In genomic region chr12:43884683-43885410, GRCh38 we compare ENCODE assay signal across 16 cellular contexts. TPM values are rescaled to one million over a fixed set of nuclear protein-coding genes. Genes with fewer than 3 reads are reported as not detected.
DNase-seq lines count a peak whose midpoint lies in the region; ATAC-seq, FAIRE-seq and TF ChIP-seq lines count a peak whose summit lies in the region.
"Had no signal": no experiment of that assay in that cellular context is flagged by ENCODE, and none has a peak within 500 bp of the region (broad histone marks: within the 10 kb centered on the region; RNA-seq: fewer than 3 reads in every experiment).

No MANE protein-coding gene starts in this region.

- no peak overlapping the region for H3K18ac ChIP-seq in H1 (ENCODE audit: extremely low read depth, low read length)

- no peak overlapping the region for H2BK15ac ChIP-seq in H1 (ENCODE audit: low read length)

- H2BK20ac ChIP-seq in H1 (ENCODE audit: low read length), result no peak overlapping the region; the same call in 1 of the 2 replicates

- H3K4me3 ChIP-seq in H1 (ENCODE audit: extremely low read depth in 1 of 4, insufficient read depth in 2 of 4, low read depth in 3 of 4, low read length in 4 of 4), result no peak overlapping the region
- H3K4me3 ChIP-seq in esophagus muscularis mucosa, result no peak overlapping the region
- H3K4me3 ChIP-seq: colonic mucosa, SJSA1, transverse colon had no signal

- no peak for TF ChIP-seq POLR2A in H1 (IDR thresholded peaks at IDR 0.05; ENCODE audit: control extremely low read depth in 1 of 2, low read depth in 2 of 2, low read length in 2 of 2)
- no peak for TF ChIP-seq POLR2A in esophagus muscularis mucosa (IDR thresholded peaks at IDR 0.05; ENCODE audit: low read depth)

- no peak overlapping the region for H3K23ac ChIP-seq in H1 (ENCODE audit: insufficient read length)

- no peak for TF ChIP-seq CTCF in H1 (IDR thresholded peaks at IDR 0.05; ENCODE audit: control extremely low read depth in 1 of 3, insufficient read depth in 1 of 3, low read depth in 1 of 3, low read length in 3 of 3)
- no peak for TF ChIP-seq CTCF in esophagus muscularis mucosa (IDR thresholded peaks at IDR 0.05)

- H3K79me2 ChIP-seq in H1 (ENCODE audit: control insufficient read depth in 1 of 2, insufficient read depth in 2 of 2, low read length in 2 of 2), result no peaks in the 10 kb centered on the region

- no peaks in the 10 kb centered on the region for H3K4me1 Mint-ChIP-seq in stimulated activated memory B cell treated with anti-CD40 and anti-IgM and Interleukin-4, amounts not matched to agents 10 μg/mL and 1 μg/mL and 100 μg/mL, for 72 hours
- no peaks in the 10 kb centered on the region for H3K4me1 Mint-ChIP-seq in naive thymus-derived CD8-positive, alpha-beta T cell

- H2BK5ac ChIP-seq in H1 (ENCODE audit: low read depth, low read length), result no peak overlapping the region

- H3K9me3 Mint-ChIP-seq in stimulated activated memory B cell treated with anti-CD40 and anti-IgM and Interleukin-4, amounts not matched to agents 10 μg/mL and 1 μg/mL and 100 μg/mL, for 72 hours, result no peaks in the 10 kb centered on the region
- H3K9me3 Mint-ChIP-seq in naive thymus-derived CD8-positive, alpha-beta T cell, result no peaks in the 10 kb centered on the region

- no peak overlapping the region for H3K56ac ChIP-seq in H1 (replicated peaks; ENCODE audit: insufficient read length, low read depth, low read length)

- H3K4me1 ChIP-seq in H1 (replicated peaks in 1 of 4; ENCODE audit: control insufficient read depth in 3 of 4, insufficient read depth in 4 of 4, low read length in 3 of 4), result no peaks in the 10 kb centered on the region
- no peaks in the 10 kb centered on the region for H3K4me1 ChIP-seq in esophagus muscularis mucosa
- H3K4me1 ChIP-seq: colonic mucosa, SJSA1, transverse colon had no signal

- no peak overlapping the region for H3K4me2 ChIP-seq in H1 (ENCODE audit: insufficient read depth in 1 of 2, low read depth in 2 of 2, low read length in 2 of 2)

- TF ChIP-seq EP300 in H1 (IDR thresholded peaks at IDR 0.05; ENCODE audit: borderline replicate concordance in 1 of 2, low read depth in 2 of 2, low read length in 2 of 2), result no peak
- TF ChIP-seq EP300 in esophagus muscularis mucosa (IDR thresholded peaks at IDR 0.05), result no peak

- no peaks in the 10 kb centered on the region for H3K36me3 ChIP-seq in H1 (ENCODE audit: control insufficient read depth in 2 of 4, insufficient read depth in 4 of 4, low read length in 3 of 4)
- H3K36me3 ChIP-seq in esophagus muscularis mucosa, result no peaks in the 10 kb centered on the region
- H3K36me3 ChIP-seq: colonic mucosa, SJSA1, transverse colon had no signal

- POLR2A ChIA-PET in H1 (lab: Charles Lee; ENCODE audit: partially characterized antibody), result no interaction called here
- POLR2A ChIA-PET in naive thymus-derived CD8-positive, alpha-beta T cell (lab: Charles Lee), result no interaction called here

- H3K27ac Mint-ChIP-seq in stimulated activated memory B cell treated with anti-CD40 and anti-IgM and Interleukin-4, amounts not matched to agents 10 μg/mL and 1 μg/mL and 100 μg/mL, for 72 hours, result no peak overlapping the region
- no peak overlapping the region for H3K27ac Mint-ChIP-seq in naive thymus-derived CD8-positive, alpha-beta T cell

- H4K5ac ChIP-seq in H1 (ENCODE audit: insufficient read length, low read depth, low read length), result no peak overlapping the region

- H3K27me3 ChIP-seq in H1 (replicated peaks in 1 of 4; ENCODE audit: control insufficient read depth in 3 of 4, extremely low read depth in 1 of 4, insufficient read depth in 3 of 4, low read length in 3 of 4), result no peaks in the 10 kb centered on the region
- H3K27me3 ChIP-seq in esophagus muscularis mucosa, result no peaks in the 10 kb centered on the region
- H3K27me3 ChIP-seq: colonic mucosa, SJSA1, transverse colon had no signal

- intact Hi-C loops in esophagus muscularis mucosa (cut with DNase I), result loop anchor here (10.0 kb wide), 1 partner anchor 80 kb away; the partner anchor contains the start of gene TWF1

- DNase-seq in NCI-H2029 treated with DMSO at 0.1 percent for 48 hours (lab: John Stamatoyannopoulos, UW) (peak; percentile 8), H1 (ENCODE audit: low read depth in 1 of 2, low spot score in 2 of 2) (no peak), hypothalamus (lab: John Stamatoyannopoulos, UW) (peak in 29 of 51 donors; percentile 1 to 67 (median 21)), esophagus muscularis mucosa (ENCODE audit: extremely low spot score) (no peak), DMS79 treated with DMSO at 0.1 percent for 48 hours (lab: John Stamatoyannopoulos, UW) (no peak)
- no peak for DNase-seq in naive thymus-derived CD8-positive, alpha-beta T cell
- DNase-seq: activated CD4-positive, alpha-beta T cell treated with anti-CD3 and anti-CD28 coated beads, Interleukin-2, amount 50 U/mL, for 4 hours; colonic mucosa; NCI-H1930; transverse colon had no signal

- CTCF ChIA-PET in H1 (lab: Charles Lee; ENCODE audit: partially characterized antibody), result interaction anchor here (0.6 to 9.2 kb wide), 2 partner anchors 107 to 384 kb away, joined by 3 to 113 read pairs; no protein-coding TSS in a partner anchor

- no peaks in the 10 kb centered on the region for H3K36me3 Mint-ChIP-seq in stimulated activated memory B cell treated with anti-CD40 and anti-IgM and Interleukin-4, amounts not matched to agents 10 μg/mL and 1 μg/mL and 100 μg/mL, for 72 hours
- H3K36me3 Mint-ChIP-seq in naive thymus-derived CD8-positive, alpha-beta T cell, result no peaks in the 10 kb centered on the region

- H3K9me3 ChIP-seq in H1 (ENCODE audit: insufficient read depth in 2 of 2, low read depth in 1 of 2, low read length in 1 of 2) (no peaks in the 10 kb centered on the region), esophagus muscularis mucosa (no peaks in the 10 kb centered on the region)
- H3K9me3 ChIP-seq: colonic mucosa, SJSA1, transverse colon had no signal

- H3K27me3 Mint-ChIP-seq in stimulated activated memory B cell treated with anti-CD40 and anti-IgM and Interleukin-4, amounts not matched to agents 10 μg/mL and 1 μg/mL and 100 μg/mL, for 72 hours, result no peaks in the 10 kb centered on the region
- H3K27me3 Mint-ChIP-seq in naive thymus-derived CD8-positive, alpha-beta T cell, result no peaks in the 10 kb centered on the region

- H3K4me3 Mint-ChIP-seq in stimulated activated memory B cell treated with anti-CD40 and anti-IgM and Interleukin-4, amounts not matched to agents 10 μg/mL and 1 μg/mL and 100 μg/mL, for 72 hours, result no peak overlapping the region
- no peak overlapping the region for H3K4me3 Mint-ChIP-seq in naive thymus-derived CD8-positive, alpha-beta T cell

- H4K20me1 ChIP-seq in H1 (replicated peaks in 1 of 2; ENCODE audit: control insufficient read depth in 1 of 2, insufficient read depth in 2 of 2, low read length in 2 of 2), result no peaks in the 10 kb centered on the region

- TF ChIP-seq RAD21 in H1 (IDR thresholded peaks at IDR 0.05 in 1 of 2, conservative IDR thresholded peaks at IDR 0.05 in 1 of 2; ENCODE audit: low read depth in 2 of 2, low read length in 2 of 2), result no peak

- no peak overlapping the region for H3K27ac ChIP-seq in H1 (ENCODE audit: low read depth, low read length)
- no peak overlapping the region for H3K27ac ChIP-seq in esophagus muscularis mucosa (replicated peaks in 1 of 4)
- H3K27ac ChIP-seq: C4-2B, colonic mucosa, SJSA1 had no signal

- H2AK5ac ChIP-seq in H1 (ENCODE audit: low read depth, low read length), result no peak overlapping the region

- peak; percentile 45 for ATAC-seq in stimulated activated memory B cell treated with anti-CD40 and anti-IgM and Interleukin-4, amounts not matched to agents 10 μg/mL and 1 μg/mL and 100 μg/mL, for 72 hours
- ATAC-seq in SK-N-SH treated with all-trans-retinoic acid at 6 μM for 48 hours, result no peak
- no peak for ATAC-seq in naive thymus-derived CD8-positive, alpha-beta T cell

- no peak overlapping the region for H2BK120ac ChIP-seq in H1 (replicated peaks; ENCODE audit: low read depth, low read length)

- 83% methylated on average over 8 of the region's 8 CpGs; no CpG with 5 or more reads in 1 of the 2 experiments for WGBS in H1 (ENCODE audit: extremely low coverage in 1 of 2, insufficient coverage in 1 of 2, insufficient read length in 1 of 2, insufficient replicate concordance in 2 of 2, low coverage in 1 of 2, low lambda C conversion rate in 2 of 2, missing lambda C conversion rate in 1 of 2), 2 experiments
- 76% methylated on average over 8 of the region's 8 CpGs for WGBS in esophagus muscularis mucosa

- peak overlapping the region in 1 of 4 experiments; percentile 36; a peak in 1 of 7 replicates for H3K9ac ChIP-seq in H1 (replicated peaks in 1 of 4; ENCODE audit: extremely low read depth in 1 of 4, low read depth in 3 of 4, low read length in 3 of 4)

- H2BK12ac ChIP-seq in H1 (ENCODE audit: low read depth, low read length), result no peak overlapping the region

- no peak overlapping the region for H4K91ac ChIP-seq in H1 (replicated peaks; ENCODE audit: insufficient read length, low read length)

- no peak for FAIRE-seq in H1 (lab: Jason Lieb, UNC)
- FAIRE-seq: GM12892, TTC549 had no signal

- no peaks in the 10 kb centered on the region for H3K23me2 ChIP-seq in H1 (ENCODE audit: low read depth, low read length)

- peak overlapping the region; percentile 28 for H3K14ac ChIP-seq in H1 (ENCODE audit: insufficient read length)

- H3K4ac ChIP-seq in H1 (replicated peaks; ENCODE audit: insufficient read length, low read depth, low read length), result no peak overlapping the region

- H2AFZ ChIP-seq in H1 (ENCODE audit: low read length), result peak overlapping the region; percentile 89; the same call in 1 of the 2 replicates

- no peak overlapping the region for H4K8ac ChIP-seq in H1 (ENCODE audit: extremely low read depth, insufficient read depth, low read length)

- no peaks in the 10 kb centered on the region for H3K79me1 ChIP-seq in H1 (ENCODE audit: low read depth, low read length)

TF ChIP-seq in H1, 55 proteins besides CTCF, POLR2A, EP300 and RAD21 (continues in another document):
- TF ChIP-seq NANOG (IDR thresholded peaks at IDR 0.05; ENCODE audit: insufficient read depth, low read depth, low read length, poor library complexity, severe bottlenecking) (no peak), SIX5 (IDR thresholded peaks at IDR 0.05; ENCODE audit: low read depth, low read length) (no peak)

TF ChIP-seq in SK-N-SH treated with all-trans-retinoic acid at 6 μM for 48 hours, 23 proteins besides CTCF, POLR2A, EP300 and RAD21 (continues in another document):
- TF ChIP-seq OSR1 (CRISPR knock-in tag; IDR thresholded peaks at IDR 0.05) (no peak), ZNF70 (CRISPR knock-in tag; IDR thresholded peaks at IDR 0.05) (no peak)

RNA-seq across cellular contexts. Expression of gene TMEM117, which starts 49.0 kb away (rescaled TPM):
- total RNA-seq in H1 (2021; fragmentation: NEBNext Ultra II Directional; extraction: Animal tissue kit (Norgen Biotek cat#: 25700)), result 1.4 TPM in 2 replicates
- 0.31 and 0.80 TPM in 2 replicates for polyA plus RNA-seq in H1 (2011; rRNA removed)
- polyA plus RNA-seq in H1 (2011; cell fraction: cytosol; rRNA removed), result 0.62 TPM
- 0.24 TPM for polyA plus RNA-seq in H1 (2011; cell fraction: nucleus; rRNA removed)
- 0.61 to 0.91 TPM (median 0.77 TPM) in 4 replicates for polyA plus RNA-seq in H1 (2012, experiment 1 of 2)
- 0.08 TPM for polyA plus RNA-seq in H1 (2012, experiment 2 of 2)
- polyA plus RNA-seq in H1 (2013, experiment 1 of 2), result 1.1 TPM
- 1.3 TPM for polyA plus RNA-seq in H1 (2013, experiment 2 of 2)
- 0.39 and 0.57 TPM in 2 replicates for polyA minus RNA-seq in H1 (2011; rRNA and poly(A)+ RNA removed)
- not detected for polyA minus RNA-seq in H1 (2011; cell fraction: cytosol; rRNA and poly(A)+ RNA removed)
- 2.7 TPM for polyA minus RNA-seq in H1 (2011; cell fraction: nucleus; rRNA and poly(A)+ RNA removed)
- 10 to 100 TPM; 11.2 to 18.7 (median 12.8) TPM for total RNA-seq in esophagus muscularis mucosa
- total RNA-seq in naive thymus-derived CD8-positive, alpha-beta T cell, result 1 to 10 TPM; 3.9 to 5.0 TPM
- polyA plus RNA-seq in naive thymus-derived CD8-positive, alpha-beta T cell, result 1 to 10 TPM; 2.1 to 2.2 (median 2.1) TPM

Comparison
In these comparisons a context has a peak if more than half of its experiments do, and no peak if none do; other contexts are left out.
1. DNase-seq: peak in NCI-H2029 treated with DMSO at 0.1 percent for 48 hours (single experiment) and hypothalamus (29 of 51); none in H1 (0 of 2), esophagus muscularis mucosa (single experiment), DMS79 treated with DMSO at 0.1 percent for 48 hours (single experiment) and naive thymus-derived CD8-positive, alpha-beta T cell (0 of 10).